In the genomic region with DNA sequence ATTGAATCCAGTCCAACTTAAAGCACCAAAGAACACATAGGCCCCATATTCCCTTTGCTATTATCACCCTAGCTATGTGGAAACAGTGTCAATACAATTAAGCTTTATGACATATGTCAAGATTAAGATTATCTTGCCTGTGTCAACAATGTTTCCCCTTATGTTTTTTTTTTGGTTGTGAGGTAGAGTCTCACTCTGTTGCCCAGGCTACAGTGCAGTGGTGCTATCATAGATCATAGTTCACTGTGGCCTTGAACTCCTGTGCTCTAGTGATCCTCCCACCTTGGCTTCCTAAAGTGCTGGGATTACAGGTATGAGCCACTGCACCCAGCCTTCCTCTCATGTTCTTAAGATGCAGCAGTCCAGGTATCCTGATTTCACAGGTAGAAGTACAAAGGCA, we compare ENCODE assay signal across 28 cellular contexts. TPM values are rescaled to one million over a fixed set of nuclear protein-coding genes. Genes with fewer than 3 reads are reported as not detected.
DNase-seq lines count a peak whose midpoint lies in the region; ATAC-seq, FAIRE-seq and TF ChIP-seq lines count a peak whose summit lies in the region.
"Had no signal": no experiment of that assay in that cellular context is flagged by ENCODE, and none has a peak within 500 bp of the region (broad histone marks: within the 10 kb centered on the region; RNA-seq: fewer than 3 reads in every experiment).

No MANE protein-coding gene starts in this region.

- H3K4me3 Mint-ChIP-seq in type B pancreatic cell, result no peak overlapping the region
- H3K4me3 Mint-ChIP-seq in T-helper 17 cell, result no peak overlapping the region
- H3K4me3 Mint-ChIP-seq: CD4-positive, CD25-positive, alpha-beta regulatory T cell; IgD-negative memory B cell had no signal

- H3K27ac Mint-ChIP-seq in type B pancreatic cell, result peak overlapping the region; percentile 34
- H3K27ac Mint-ChIP-seq in T-helper 17 cell, result no peak overlapping the region
- H3K27ac Mint-ChIP-seq: CD4-positive, CD25-positive, alpha-beta regulatory T cell had no signal

- H3K27ac ChIP-seq in liver (ENCODE audit: low read depth in 1 of 2, low read length in 2 of 2) (no peak overlapping the region), ascending aorta (no peak overlapping the region)
- H3K27ac ChIP-seq: BLaER1, GM23248, PC-9, SJSA1 had no signal

- H3K27me3 ChIP-seq in liver (ENCODE audit: control insufficient read depth in 4 of 4, insufficient read depth in 4 of 4, low read length in 3 of 4), result no peaks in the 10 kb centered on the region
- no peaks in the 10 kb centered on the region for H3K27me3 ChIP-seq in ascending aorta
- H3K27me3 ChIP-seq: BLaER1, SJSA1 had no signal

- ATAC-seq in T-helper 17 cell, result no peak
- no peak for ATAC-seq in stimulated activated naive CD8-positive, alpha-beta T cell treated with anti-CD3 and anti-CD28 coated beads, Interleukin-15, Interleukin-2, amounts not matched to agents 100 U/mL and 50 U/mL, for 24 hours

- H3K4me1 ChIP-seq in liver (ENCODE audit: control insufficient read depth in 4 of 4, insufficient read depth in 4 of 4, low read length in 3 of 4) (peaks cover 0 to 5% (median 0%) of the 10 kb centered on the region in 4 donors), ascending aorta (no peaks in the 10 kb centered on the region)
- H3K4me1 ChIP-seq: HAP-1, SJSA1 had no signal

- no peak overlapping the region for H3K9ac ChIP-seq in liver (ENCODE audit: low read depth in 1 of 2, low read length in 2 of 2)
- H3K9ac ChIP-seq: BLaER1, GM23248 had no signal

- no peaks in the 10 kb centered on the region for H3K36me3 ChIP-seq in liver (ENCODE audit: control insufficient read depth in 4 of 4, insufficient read depth in 3 of 4, low read depth in 1 of 4, low read length in 3 of 4)
- no peaks in the 10 kb centered on the region for H3K36me3 ChIP-seq in ascending aorta
- H3K36me3 ChIP-seq: BLaER1, HAP-1, SJSA1 had no signal

- H3K36me3 Mint-ChIP-seq in type B pancreatic cell (peaks cover 7% of the 10 kb centered on the region), T-helper 17 cell (ENCODE audit: low read depth) (peaks cover 6% of the 10 kb centered on the region)
- H3K36me3 Mint-ChIP-seq: CD4-positive, CD25-positive, alpha-beta regulatory T cell had no signal

- peaks cover 5% of the 10 kb centered on the region for H3K4me1 Mint-ChIP-seq in type B pancreatic cell (ENCODE audit: unreplicated experiment)
- peaks cover 6% of the 10 kb centered on the region for H3K4me1 Mint-ChIP-seq in T-helper 17 cell

- H3K4me3 ChIP-seq in liver (ENCODE audit: low read depth in 1 of 3, low read length in 3 of 3) (no peak overlapping the region), ascending aorta (no peak overlapping the region)
- H3K4me3 ChIP-seq: BLaER1, GM23248, HAP-1, PC-9, SJSA1 had no signal

- H3K9me3 Mint-ChIP-seq in type B pancreatic cell, result no peaks in the 10 kb centered on the region
- H3K9me3 Mint-ChIP-seq: CD4-positive, CD25-positive, alpha-beta regulatory T cell had no signal

- H3K27me3 Mint-ChIP-seq in type B pancreatic cell (no peaks in the 10 kb centered on the region), T-helper 17 cell (no peaks in the 10 kb centered on the region)
- H3K27me3 Mint-ChIP-seq: CD4-positive, CD25-positive, alpha-beta regulatory T cell; IgD-negative memory B cell had no signal

- peak; percentile 52 for DNase-seq in HuH-7 (ENCODE audit: low spot score)
- DNase-seq in type B pancreatic cell (ENCODE audit: extremely low spot score, unreplicated experiment), result no peak
- no peak for DNase-seq in T-helper 17 cell
- no peak for DNase-seq in ascending aorta (ENCODE audit: low spot score in 2 of 2)
- no peak for DNase-seq in stimulated activated naive CD8-positive, alpha-beta T cell treated with anti-CD3 and anti-CD28 coated beads, Interleukin-15, Interleukin-2, amounts not matched to agents 100 U/mL and 50 U/mL, for 24 hours
- DNase-seq: CD4-positive, CD25-positive, alpha-beta regulatory T cell; DMS153; DND-41; GM23248; NCI-H1048; NCI-H1417 treated with DMSO at 0.1 percent for 48 hours; NCI-H1694 treated with DMSO at 0.1 percent for 48 hours; NCI-H2081; NCI-H226; NCI-H510A; NK-92 treated with Interleukin-12 subunit alpha and Interleukin-12 subunit beta, amount 100 ng/mL, for 24 hours; PC-9; Right ventricle myocardium superior; RPMI8226 had no signal

- no peak for TF ChIP-seq RAD21 in liver (IDR thresholded peaks at IDR 0.05)

- FAIRE-seq in colon (lab: Jason Lieb, UNC), result peak; percentile 49
- FAIRE-seq: A204.1, GM12892, GM19239 had no signal

- H3K9me3 ChIP-seq in liver (ENCODE audit: control insufficient read depth in 4 of 4, low read length in 3 of 4) (no peaks in the 10 kb centered on the region), T-helper 17 cell (ENCODE audit: control insufficient read depth, low read length, poor library complexity, severe bottlenecking) (no peaks in the 10 kb centered on the region), ascending aorta (no peaks in the 10 kb centered on the region)
- H3K9me3 ChIP-seq: BLaER1, HAP-1, SJSA1 had no signal

- intact Hi-C loops in ascending aorta (cut with DNase I), result no loop called here

- TF ChIP-seq CTCF in liver (IDR thresholded peaks at IDR 0.05; ENCODE audit: low read depth, low read length, missing input control) (no peak), type B pancreatic cell (conservative IDR thresholded peaks at IDR 0.05) (no peak), ascending aorta (IDR thresholded peaks at IDR 0.05) (no peak)

TF ChIP-seq in liver, 16 proteins besides CTCF, POLR2A, EP300 and RAD21:
- TF ChIP-seq TAF1 (conservative IDR thresholded peaks at IDR 0.05) (no peak), FOXA2 (IDR thresholded peaks at IDR 0.05) (no peak), RXRA (IDR thresholded peaks at IDR 0.05) (peak; percentile 25 to 32), HNF4A (conservative IDR thresholded peaks at IDR 0.05) (peak; percentile 9 to 28), HNF4G (IDR thresholded peaks at IDR 0.05) (no peak)
- TF ChIP-seq, protein P1, sequence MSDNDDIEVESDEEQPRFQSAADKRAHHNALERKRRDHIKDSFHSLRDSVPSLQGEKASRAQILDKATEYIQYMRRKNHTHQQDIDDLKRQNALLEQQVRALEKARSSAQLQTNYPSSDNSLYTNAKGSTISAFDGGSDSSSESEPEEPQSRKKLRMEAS (IDR thresholded peaks at IDR 0.05), result no peak
- TF ChIP-seq, protein P2, sequence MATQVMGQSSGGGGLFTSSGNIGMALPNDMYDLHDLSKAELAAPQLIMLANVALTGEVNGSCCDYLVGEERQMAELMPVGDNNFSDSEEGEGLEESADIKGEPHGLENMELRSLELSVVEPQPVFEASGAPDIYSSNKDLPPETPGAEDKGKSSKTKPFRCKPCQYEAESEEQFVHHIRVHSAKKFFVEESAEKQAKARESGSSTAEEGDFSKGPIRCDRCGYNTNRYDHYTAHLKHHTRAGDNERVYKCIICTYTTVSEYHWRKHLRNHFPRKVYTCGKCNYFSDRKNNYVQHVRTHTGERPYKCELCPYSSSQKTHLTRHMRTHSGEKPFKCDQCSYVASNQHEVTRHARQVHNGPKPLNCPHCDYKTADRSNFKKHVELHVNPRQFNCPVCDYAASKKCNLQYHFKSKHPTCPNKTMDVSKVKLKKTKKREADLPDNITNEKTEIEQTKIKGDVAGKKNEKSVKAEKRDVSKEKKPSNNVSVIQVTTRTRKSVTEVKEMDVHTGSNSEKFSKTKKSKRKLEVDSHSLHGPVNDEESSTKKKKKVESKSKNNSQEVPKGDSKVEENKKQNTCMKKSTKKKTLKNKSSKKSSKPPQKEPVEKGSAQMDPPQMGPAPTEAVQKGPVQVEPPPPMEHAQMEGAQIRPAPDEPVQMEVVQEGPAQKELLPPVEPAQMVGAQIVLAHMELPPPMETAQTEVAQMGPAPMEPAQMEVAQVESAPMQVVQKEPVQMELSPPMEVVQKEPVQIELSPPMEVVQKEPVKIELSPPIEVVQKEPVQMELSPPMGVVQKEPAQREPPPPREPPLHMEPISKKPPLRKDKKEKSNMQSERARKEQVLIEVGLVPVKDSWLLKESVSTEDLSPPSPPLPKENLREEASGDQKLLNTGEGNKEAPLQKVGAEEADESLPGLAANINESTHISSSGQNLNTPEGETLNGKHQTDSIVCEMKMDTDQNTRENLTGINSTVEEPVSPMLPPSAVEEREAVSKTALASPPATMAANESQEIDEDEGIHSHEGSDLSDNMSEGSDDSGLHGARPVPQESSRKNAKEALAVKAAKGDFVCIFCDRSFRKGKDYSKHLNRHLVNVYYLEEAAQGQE (IDR thresholded peaks at IDR 0.05), result no peak
- TF ChIP-seq, protein P3, sequence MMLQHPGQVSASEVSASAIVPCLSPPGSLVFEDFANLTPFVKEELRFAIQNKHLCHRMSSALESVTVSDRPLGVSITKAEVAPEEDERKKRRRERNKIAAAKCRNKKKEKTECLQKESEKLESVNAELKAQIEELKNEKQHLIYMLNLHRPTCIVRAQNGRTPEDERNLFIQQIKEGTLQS (IDR thresholded peaks at IDR 0.05), result no peak
- TF ChIP-seq, protein P4, sequence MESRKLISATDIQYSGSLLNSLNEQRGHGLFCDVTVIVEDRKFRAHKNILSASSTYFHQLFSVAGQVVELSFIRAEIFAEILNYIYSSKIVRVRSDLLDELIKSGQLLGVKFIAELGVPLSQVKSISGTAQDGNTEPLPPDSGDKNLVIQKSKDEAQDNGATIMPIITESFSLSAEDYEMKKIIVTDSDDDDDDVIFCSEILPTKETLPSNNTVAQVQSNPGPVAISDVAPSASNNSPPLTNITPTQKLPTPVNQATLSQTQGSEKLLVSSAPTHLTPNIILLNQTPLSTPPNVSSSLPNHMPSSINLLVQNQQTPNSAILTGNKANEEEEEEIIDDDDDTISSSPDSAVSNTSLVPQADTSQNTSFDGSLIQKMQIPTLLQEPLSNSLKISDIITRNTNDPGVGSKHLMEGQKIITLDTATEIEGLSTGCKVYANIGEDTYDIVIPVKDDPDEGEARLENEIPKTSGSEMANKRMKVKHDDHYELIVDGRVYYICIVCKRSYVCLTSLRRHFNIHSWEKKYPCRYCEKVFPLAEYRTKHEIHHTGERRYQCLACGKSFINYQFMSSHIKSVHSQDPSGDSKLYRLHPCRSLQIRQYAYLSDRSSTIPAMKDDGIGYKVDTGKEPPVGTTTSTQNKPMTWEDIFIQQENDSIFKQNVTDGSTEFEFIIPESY (IDR thresholded peaks at IDR 0.05), result no peak

RNA-seq across cellular contexts. Expression of a gene that starts 17.8 kb away (rescaled TPM):
- total RNA-seq in liver (1 to 10 TPM; 2.7 TPM), type B pancreatic cell (ENCODE audit: low replicate concordance) (7.8 and 9.6 TPM in 2 replicates), T-helper 17 cell (1 to 10 TPM; 3.0 to 4.8 TPM), ascending aorta (0.53 TPM)
- 1 to 10 TPM; 2.7 to 2.8 TPM for polyA plus RNA-seq in liver

RNA-seq across cellular contexts. Expression of a gene that starts 51.8 kb away (rescaled TPM):
- 100 to 1,000 TPM in 1 of 2 donors, 10 to 100 TPM in 1; 67.9 to 161 TPM for total RNA-seq in liver
- 100 to 1,000 TPM in 1 of 2 donors, 10 to 100 TPM in 1; 98.0 to 124 TPM for polyA plus RNA-seq in liver
- total RNA-seq in type B pancreatic cell (ENCODE audit: low replicate concordance), result 93.1 and 126 TPM in 2 replicates
- total RNA-seq in T-helper 17 cell, result 10 to 100 TPM; 51.5 to 52.3 TPM
- total RNA-seq in ascending aorta, result 112 TPM
